9 cellular contexts compared by ENCODE assay signal in genomic region chr6:30100585-30101422, GRCh38. TPM values are rescaled to one million over a fixed set of nuclear protein-coding genes. Genes with fewer than 3 reads are reported as not detected.
DNase-seq lines count a peak whose midpoint lies in the region; ATAC-seq and TF ChIP-seq lines count a peak whose summit lies in the region.
"Had no signal": no experiment of that assay in that cellular context is flagged by ENCODE, and none has a peak within 500 bp of the region (broad histone marks: within the 10 kb centered on the region; RNA-seq: fewer than 3 reads in every experiment).

No MANE protein-coding gene starts in this region.

- H3K4me1 ChIP-seq in ACC112 (ENCODE audit: control insufficient read depth, insufficient read depth, low read length, unreplicated experiment) (peaks cover 20% of the 10 kb centered on the region), left ventricle myocardium inferior (peaks cover 36% of the 10 kb centered on the region), sigmoid colon (peaks cover 0 to 36% (median 32%) of the 10 kb centered on the region in 4 donors)

- H3K36me3 ChIP-seq in ACC112 (ENCODE audit: insufficient read depth, low read length) = no peaks in the 10 kb centered on the region
- no peaks in the 10 kb centered on the region for H3K36me3 ChIP-seq in left ventricle myocardium inferior
- H3K36me3 ChIP-seq in sigmoid colon = no peaks in the 10 kb centered on the region

- intact Hi-C loops in left ventricle myocardium inferior (cut with micrococcal nuclease) = no loop called here
- intact Hi-C loops in sigmoid colon (cut with DNase I) = loop anchor here (5.0 to 10.0 kb wide), 4 partner anchors 34 to 256 kb away; partner anchors contain the start of genes PPP1R11, RPP21 and TRIM26

- H3K27me3 ChIP-seq in ACC112 (ENCODE audit: insufficient read depth, low read length) = peaks cover 16% of the 10 kb centered on the region; the same call in 1 of the 2 replicates
- peaks cover 69% of the 10 kb centered on the region for H3K27me3 ChIP-seq in left ventricle myocardium inferior (ENCODE audit: low read depth)
- H3K27me3 ChIP-seq in sigmoid colon = peaks cover 21 to 63% (median 43%) of the 10 kb centered on the region in 3 donors

- H3K27ac ChIP-seq in ACC112 (ENCODE audit: low read depth, low read length) (no peak overlapping the region), left ventricle myocardium inferior (replicated peaks) (peak overlapping the region; percentile 76), sigmoid colon (no peak overlapping the region)

- no peak for TF ChIP-seq EP300 in sigmoid colon (IDR thresholded peaks at IDR 0.05)

- ATAC-seq in GM21390 (IDR thresholded peaks at IDR 0.05; ENCODE audit: unreplicated experiment) = no peak
- ATAC-seq in HG02884 (IDR thresholded peaks at IDR 0.05; ENCODE audit: unreplicated experiment) = no peak

- H3K4me3 ChIP-seq in ACC112 (ENCODE audit: low read depth, low read length) (peak overlapping the region; percentile 76), HFF-Myc (replicated peaks; ENCODE audit: low read depth, low read length) (peak overlapping the region; percentile 18), left ventricle myocardium inferior (peak overlapping the region; percentile 65), sigmoid colon (peak overlapping the region in 3 of 4 donors; percentile 34 to 51 (median 45))

- 0 to 1% methylated on average over 46 of the region's 46 CpGs for WGBS in sigmoid colon, 2 donors

- TF ChIP-seq CTCF in HFF-Myc (IDR thresholded peaks at IDR 0.05; ENCODE audit: low read depth, low read length, missing control alignments) (no peak), left ventricle myocardium inferior (IDR thresholded peaks at IDR 0.05; ENCODE audit: borderline replicate concordance) (no peak), sigmoid colon (IDR thresholded peaks at IDR 0.05) (no peak)

- no peaks in the 10 kb centered on the region for H3K79me2 ChIP-seq in ACC112 (ENCODE audit: control insufficient read depth, insufficient read depth, low read length, unreplicated experiment)

- DNase-seq in HFF-Myc (ENCODE audit: extremely low read depth, low read depth) (no peak), left ventricle myocardium inferior (peak; percentile 19), sigmoid colon (no peak), foreskin melanocyte (no peak)
- peak; percentile 25 to 37 for DNase-seq in activated T-cell treated with anti-CD3 and anti-CD28 coated beads, Interleukin-2, amount 50 U/mL, for 48 hours

- TF ChIP-seq POLR2A in sigmoid colon (IDR thresholded peaks at IDR 0.05) = peak in 1 of 2 donors; percentile 40

- peak overlapping the region; percentile 78 for H2AFZ ChIP-seq in ACC112 (ENCODE audit: low read length, unreplicated experiment)

- H3K9me3 ChIP-seq in left ventricle myocardium inferior (replicated peaks) (no peaks in the 10 kb centered on the region), sigmoid colon (no peaks in the 10 kb centered on the region)

RNA-seq across cellular contexts. Expression of gene TRIM31, which starts 12.1 kb away (rescaled TPM):
- not detected for total RNA-seq in left ventricle myocardium inferior
- 1 to 10 TPM in 1 of 4 donors, under 1 TPM in 1, not detected in 2; 0.36 to 2.2 TPM for total RNA-seq in sigmoid colon
- polyA plus RNA-seq in sigmoid colon = 100 to 1,000 TPM in 2 of 3 donors, 10 to 100 TPM in 1; 92.2 to 133 (median 118) TPM
- total RNA-seq: aorta had no signal

RNA-seq across cellular contexts. Expression of gene RNF39, which starts 25.2 kb away (rescaled TPM):
- not detected for total RNA-seq in left ventricle myocardium inferior
- total RNA-seq in sigmoid colon = not detected
- polyA plus RNA-seq in sigmoid colon = 1 to 10 TPM in 1 of 3 donors, under 1 TPM in 2; 0.44 to 2.3 (median 0.60) TPM
- total RNA-seq: aorta had no signal

RNA-seq across cellular contexts. Expression of gene PPP1R11, which starts 33.8 kb away (rescaled TPM):
- total RNA-seq in left ventricle myocardium inferior (45.3 TPM), sigmoid colon (10 to 100 TPM; 36.8 to 45.7 (median 42.2) TPM)
- 100 to 1,000 TPM in 2 of 3 donors, 10 to 100 TPM in 1; 89.8 to 144 (median 107) TPM for polyA plus RNA-seq in sigmoid colon

RNA-seq across cellular contexts. Expression of gene TRIM40, which starts 35.1 kb away (rescaled TPM):
- total RNA-seq in left ventricle myocardium inferior (not detected), sigmoid colon (not detected)
- 10 to 100 TPM in 2 of 3 donors, 1 to 10 TPM in 1; 6.6 to 23.8 (median 18.9) TPM for polyA plus RNA-seq in sigmoid colon
- total RNA-seq: aorta had no signal

RNA-seq across cellular contexts. Expression of gene POLR1H, which starts 39.7 kb away (rescaled TPM):
- total RNA-seq in left ventricle myocardium inferior (17.5 TPM), sigmoid colon (10 to 100 TPM; 11.1 to 29.3 (median 23.3) TPM)
- 10 to 100 TPM; 33.3 to 70.3 (median 61.7) TPM for polyA plus RNA-seq in sigmoid colon

Comparison
In these comparisons a context has a peak if more than half of its experiments do, and no peak if none do; other contexts are left out.
1. H3K4me3 ChIP-seq: peak in every context shown above with its lines; median percentile 76 in ACC112; 65 in left ventricle myocardium inferior; 45 in sigmoid colon; 18 in HFF-Myc.
2. DNase-seq: peak in activated T-cell treated with anti-CD3 and anti-CD28 coated beads, Interleukin-2, amount 50 U/mL, for 48 hours (2 of 2) and left ventricle myocardium inferior (single experiment); none in HFF-Myc (single experiment), sigmoid colon (single experiment) and foreskin melanocyte (single experiment).